ENCODE assay signal across 12 cellular contexts in the genomic region with DNA sequence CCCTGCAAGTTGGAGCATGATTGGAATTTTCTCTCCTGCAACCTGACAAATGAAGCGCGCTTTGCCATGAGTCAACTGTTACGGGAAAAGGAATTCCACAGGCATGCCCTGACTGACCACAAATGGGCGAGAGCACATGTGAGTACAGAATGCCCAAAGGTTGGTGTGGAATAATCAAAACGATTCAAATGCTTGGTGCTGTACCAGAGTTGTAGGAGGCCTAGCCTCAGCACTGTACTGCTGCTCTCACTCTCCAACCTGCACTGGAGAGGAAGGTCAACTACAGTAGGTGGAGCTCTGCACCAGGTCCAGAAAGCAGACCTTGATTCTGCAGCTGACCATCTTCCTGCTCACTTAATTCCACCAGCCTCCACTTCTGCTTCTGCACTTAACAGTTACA.
DNase-seq lines count a peak whose midpoint lies in the region; ATAC-seq and TF ChIP-seq lines count a peak whose summit lies in the region.
"Had no signal": no experiment of that assay in that cellular context is flagged by ENCODE, and none has a peak within 500 bp of the region (broad histone marks: within the 10 kb centered on the region; RNA-seq: fewer than 3 reads in every experiment).

No MANE protein-coding gene starts in this region.

- POLR2A ChIA-PET in WTC11 (lab: Charles Lee) = no interaction called here

- H3K9me3 Mint-ChIP-seq in WTC11 = no peaks in the 10 kb centered on the region
- H3K9me3 Mint-ChIP-seq in activated T-helper 2 cell treated with anti-CD3 and anti-CD28 coated beads, Interferon-gamma antibody, Interleukin-2, Interleukin-4, amounts not matched to agents 10 μg/mL and 5 μg/mL and 100 μg/mL, durations not matched to agents 14 hours and 24 hours and 36 hours = no peaks in the 10 kb centered on the region
- H3K9me3 Mint-ChIP-seq: CD4-positive, alpha-beta T cell; T-helper 1 cell treated with Interleukin-12 subunit alpha and Interleukin-12 subunit beta and Interleukin-4 antibody, amounts not matched to agents 30 μg/mL and 1 μg/mL, for 36 hours had no signal

- H3K27me3 Mint-ChIP-seq in WTC11 (ENCODE audit: low read depth) = no peaks in the 10 kb centered on the region
- H3K27me3 Mint-ChIP-seq in activated T-helper 2 cell treated with anti-CD3 and anti-CD28 coated beads, Interferon-gamma antibody, Interleukin-2, Interleukin-4, amounts not matched to agents 10 μg/mL and 5 μg/mL and 100 μg/mL, durations not matched to agents 14 hours and 24 hours and 36 hours (ENCODE audit: low read depth) = peaks cover 4% of the 10 kb centered on the region
- H3K27me3 Mint-ChIP-seq: CD4-positive, alpha-beta T cell had no signal

- peaks cover 44% of the 10 kb centered on the region for H3K4me1 Mint-ChIP-seq in WTC11
- H3K4me1 Mint-ChIP-seq in activated T-helper 2 cell treated with anti-CD3 and anti-CD28 coated beads, Interferon-gamma antibody, Interleukin-2, Interleukin-4, amounts not matched to agents 10 μg/mL and 5 μg/mL and 100 μg/mL, durations not matched to agents 14 hours and 24 hours and 36 hours (ENCODE audit: low read depth) = no peaks in the 10 kb centered on the region

- DNase-seq in A172 (ENCODE audit: low spot score) (peak; percentile 97), HT1080 (ENCODE audit: low read depth) (peak; percentile 96), WTC11 (ENCODE audit: low spot score) (no peak), iPS-NIHi7 (ENCODE audit: extremely low spot score) (peak; percentile 19)
- no peak for DNase-seq in stimulated activated naive CD8-positive, alpha-beta T cell treated with anti-CD3 and anti-CD28 coated beads, Interleukin-15, Interleukin-2, amounts not matched to agents 100 U/mL and 50 U/mL, for 24 hours
- no peak for DNase-seq in activated T-helper 2 cell treated with anti-CD3 and anti-CD28 coated beads, Interferon-gamma antibody, Interleukin-2, Interleukin-4, amounts not matched to agents 10 μg/mL and 5 μg/mL and 100 μg/mL, durations not matched to agents 14 hours and 24 hours and 36 hours (ENCODE audit: low spot score)
- DNase-seq: CD4-positive, alpha-beta T cell; dorsolateral prefrontal cortex; retina had no signal

- H3K4me3 Mint-ChIP-seq in WTC11 = no peak overlapping the region
- no peak overlapping the region for H3K4me3 Mint-ChIP-seq in activated T-helper 2 cell treated with anti-CD3 and anti-CD28 coated beads, Interferon-gamma antibody, Interleukin-2, Interleukin-4, amounts not matched to agents 10 μg/mL and 5 μg/mL and 100 μg/mL, durations not matched to agents 14 hours and 24 hours and 36 hours (ENCODE audit: low read depth)
- H3K4me3 Mint-ChIP-seq: CD4-positive, alpha-beta T cell; T-helper 1 cell treated with Interleukin-12 subunit alpha and Interleukin-12 subunit beta and Interleukin-4 antibody, amounts not matched to agents 30 μg/mL and 1 μg/mL, for 36 hours had no signal

- ATAC-seq in WTC11 = peak; percentile 15
- no peak for ATAC-seq in HG03108 (IDR thresholded peaks at IDR 0.05; ENCODE audit: unreplicated experiment)
- ATAC-seq in stimulated activated naive CD8-positive, alpha-beta T cell treated with anti-CD3 and anti-CD28 coated beads, Interleukin-15, Interleukin-2, amounts not matched to agents 100 U/mL and 50 U/mL, for 24 hours = no peak
- ATAC-seq in GM21529 (IDR thresholded peaks at IDR 0.05; ENCODE audit: unreplicated experiment) = no peak

- intact Hi-C loops in activated T-helper 2 cell treated with anti-CD3 and anti-CD28 coated beads, Interferon-gamma antibody, Interleukin-2, Interleukin-4, amounts not matched to agents 10 μg/mL and 5 μg/mL and 100 μg/mL, durations not matched to agents 14 hours and 24 hours and 36 hours (cut with micrococcal nuclease) = no loop called here

- no peak for TF ChIP-seq CTCF in WTC11 (IDR thresholded peaks at IDR 0.05)

- 0 out of 2 replicates have a peak overlapping the region, but pooled peaks have one; percentile 14 for H3K27ac Mint-ChIP-seq in WTC11
- no peak overlapping the region for H3K27ac Mint-ChIP-seq in activated T-helper 2 cell treated with anti-CD3 and anti-CD28 coated beads, Interferon-gamma antibody, Interleukin-2, Interleukin-4, amounts not matched to agents 10 μg/mL and 5 μg/mL and 100 μg/mL, durations not matched to agents 14 hours and 24 hours and 36 hours
- H3K27ac Mint-ChIP-seq: CD4-positive, alpha-beta T cell; T-helper 1 cell treated with Interleukin-12 subunit alpha and Interleukin-12 subunit beta and Interleukin-4 antibody, amounts not matched to agents 30 μg/mL and 1 μg/mL, for 36 hours had no signal

- H3K36me3 Mint-ChIP-seq in WTC11 = no peaks in the 10 kb centered on the region
- H3K36me3 Mint-ChIP-seq in activated T-helper 2 cell treated with anti-CD3 and anti-CD28 coated beads, Interferon-gamma antibody, Interleukin-2, Interleukin-4, amounts not matched to agents 10 μg/mL and 5 μg/mL and 100 μg/mL, durations not matched to agents 14 hours and 24 hours and 36 hours (ENCODE audit: low read depth) = no peaks in the 10 kb centered on the region

- CTCF ChIA-PET in WTC11 (lab: Charles Lee) = no interaction called here

TF ChIP-seq in WTC11, 78 proteins besides CTCF, POLR2A, EP300 and RAD21:
- TF ChIP-seq SMAD3 (CRISPR knock-in tag; IDR thresholded peaks at IDR 0.05; ENCODE audit: borderline replicate concordance) (0 out of 2 replicates have a peak, but pooled peaks have one; percentile 22), HMGXB4 (CRISPR knock-in tag; IDR thresholded peaks at IDR 0.05) (no peak), JUN (CRISPR knock-in tag; IDR thresholded peaks at IDR 0.05) (no peak)

Comparison
In these comparisons a context has a peak if more than half of its experiments do, and no peak if none do; other contexts are left out.
1. DNase-seq: peak in A172 (single experiment), HT1080 (single experiment) and iPS-NIHi7 (single experiment); none in WTC11 (single experiment), stimulated activated naive CD8-positive, alpha-beta T cell treated with anti-CD3 and anti-CD28 coated beads, Interleukin-15, Interleukin-2, amounts not matched to agents 100 U/mL and 50 U/mL, for 24 hours (single experiment) and activated T-helper 2 cell treated with anti-CD3 and anti-CD28 coated beads, Interferon-gamma antibody, Interleukin-2, Interleukin-4, amounts not matched to agents 10 μg/mL and 5 μg/mL and 100 μg/mL, durations not matched to agents 14 hours and 24 hours and 36 hours (single experiment).